28 cellular contexts compared by ENCODE assay signal in genomic region chr3:66785191-66785909, GRCh38.
"Had no signal": no experiment of that assay in that cellular context is flagged by ENCODE, and none has a peak within 500 bp of the region (broad histone marks: within the 10 kb centered on the region; RNA-seq: fewer than 3 reads in every experiment).

No MANE protein-coding gene starts in this region.

- H3K27ac ChIP-seq: ascending aorta, KMS-11, PC-9, RWPE1, SJCRH30, SK-N-MC had no signal

- H3K4me1 ChIP-seq: ascending aorta had no signal

- DNase-seq: activated CD4-positive, alpha-beta T cell treated with anti-CD3 and anti-CD28 coated beads, Interleukin-2, amount 10 ng/mL, durations not matched to agents 7 days and 5 days; activated CD4-positive, alpha-beta T cell treated with anti-CD3 and anti-CD28 coated beads, Interleukin-2, amount 50 U/mL, for 48 hours; activated CD8-positive, alpha-beta T cell treated with anti-CD3 and anti-CD28 coated beads, Interleukin-2, amount 10 ng/mL, durations not matched to agents 7 days and 5 days; activated gamma-delta T cell; activated naive CD4-positive, alpha-beta T cell treated with Interleukin-2 at 50 U/mL for 16 hours; activated naive CD8-positive, alpha-beta T cell treated with anti-CD3 and anti-CD28 coated beads, Interleukin-2, amount 10 ng/mL, durations not matched to agents 7 days and 5 days; activated T-cell treated with anti-CD3 and anti-CD28 coated beads, Interleukin-2, amount 50 U/mL, for 24 hours; amygdala; caudate nucleus; cerebellar nuclear complex; NCI-H1048; NCI-H1105 treated with DMSO at 0.1 percent for 48 hours; NCI-H1436; NCI-H1694; NCI-H2029; NCI-H2171; NCI-H510A; NCI-H526; NCI-H748 treated with DMSO at 0.1 percent for 48 hours; NK-92 treated with Interleukin-12 subunit alpha and Interleukin-12 subunit beta, amount 100 ng/mL, for 24 hours; PC-9; SJCRH30; T1000 had no signal

- H3K27me3 ChIP-seq: ascending aorta, SJCRH30 had no signal

- ATAC-seq: activated CD8-positive, alpha-beta T cell treated with anti-CD3 and anti-CD28 coated beads, Interleukin-2, amount 10 ng/mL, durations not matched to agents 7 days and 5 days; Right ventricle myocardium inferior had no signal
